27 cellular contexts compared by ENCODE assay signal in genomic region chr12:26401874-26402273, GRCh38.
"Had no signal": no experiment of that assay in that cellular context is flagged by ENCODE, and none has a peak within 500 bp of the region (broad histone marks: within the 10 kb centered on the region; RNA-seq: fewer than 3 reads in every experiment).

No MANE protein-coding gene starts in this region.

- H3K9me3 ChIP-seq: colonic mucosa, esophagus muscularis mucosa, gastroesophageal sphincter, heart right ventricle, prostate gland, right atrium auricular region, suprapubic skin, transverse colon, vagina had no signal

- H3K4me1 ChIP-seq: colonic mucosa, heart right ventricle, neural progenitor cell, prostate gland, right atrium auricular region, transverse colon, vagina had no signal

- H3K79me2 ChIP-seq: parathyroid adenoma had no signal

- H3K27me3 ChIP-seq: colonic mucosa, esophagus muscularis mucosa, gastroesophageal sphincter, heart right ventricle, neural progenitor cell, right atrium auricular region, suprapubic skin, transverse colon, vagina had no signal

- H3K27ac Mint-ChIP-seq: dendritic cell treated with granulocyte-macrophage colony-stimulating factor and Interleukin-4, amounts not matched to agents 40 ng/mL and 50 ng/mL, for 4 days; immature natural killer cell; naive thymus-derived CD4-positive, alpha-beta T cell; nephron; neural progenitor cell; stimulated activated naive CD8-positive, alpha-beta T cell treated with anti-CD3 and anti-CD28 coated beads, Interleukin-15, amount 100 ng/mL, for 72 hours had no signal

- H2AFZ ChIP-seq: neural progenitor cell, parathyroid adenoma had no signal

- H3K9me3 Mint-ChIP-seq: dendritic cell treated with granulocyte-macrophage colony-stimulating factor and Interleukin-4, amounts not matched to agents 40 ng/mL and 50 ng/mL, for 4 days; immature natural killer cell; naive thymus-derived CD4-positive, alpha-beta T cell; nephron; neural progenitor cell; stimulated activated naive CD8-positive, alpha-beta T cell treated with anti-CD3 and anti-CD28 coated beads, Interleukin-15, amount 100 ng/mL, for 72 hours had no signal

- H3K4me2 ChIP-seq: neural progenitor cell, smooth muscle cell had no signal

- FAIRE-seq: endothelial cell of umbilical vein had no signal

- H3K4me3 Mint-ChIP-seq: dendritic cell treated with granulocyte-macrophage colony-stimulating factor and Interleukin-4, amounts not matched to agents 40 ng/mL and 50 ng/mL, for 4 days; immature natural killer cell; naive thymus-derived CD4-positive, alpha-beta T cell; nephron; neural progenitor cell; stimulated activated naive CD8-positive, alpha-beta T cell treated with anti-CD3 and anti-CD28 coated beads, Interleukin-15, amount 100 ng/mL, for 72 hours had no signal

- H3K9ac ChIP-seq: neural progenitor cell, parathyroid adenoma had no signal

- H3K36me3 ChIP-seq: colonic mucosa, neural progenitor cell, prostate gland, transverse colon had no signal

- H3K4me3 ChIP-seq: colonic mucosa, esophagus muscularis mucosa, gastroesophageal sphincter, heart right ventricle, neural progenitor cell, prostate gland, right atrium auricular region, smooth muscle cell, suprapubic skin, transverse colon, vagina had no signal

- DNase-seq: effector memory CD4-positive, alpha-beta T cell; glutamatergic neuron; heart right ventricle; immature natural killer cell; midbrain; naive thymus-derived CD4-positive, alpha-beta T cell; stimulated activated CD4-positive, alpha-beta T cell treated with anti-CD3 and anti-CD28 coated beads, Interleukin-12 subunit alpha, Interleukin-12 subunit beta, amount 100 ng/mL, for 4 hours; stimulated activated CD4-positive, alpha-beta T cell treated with anti-CD3 and anti-CD28 coated beads, Interleukin-1b, Interleukin-23, amount 100 ng/mL, for 48 hours; stimulated activated CD4-positive, alpha-beta T cell treated with anti-CD3 and anti-CD28 coated beads, Interleukin-4, amount 100 ng/mL, for 1 hour; stimulated activated CD8-positive, alpha-beta memory T cell treated with anti-CD3 and anti-CD28 coated beads, Interleukin-4, amount 100 ng/mL, for 48 hours; stimulated activated naive CD4-positive, alpha-beta T cell; stimulated activated naive CD8-positive, alpha-beta T cell treated with anti-CD3 and anti-CD28 coated beads, Interleukin-15, amount 100 ng/mL, for 72 hours had no signal

- H3K36me3 Mint-ChIP-seq: neural progenitor cell had no signal

- H3K27ac ChIP-seq: colonic mucosa, esophagus muscularis mucosa, foreskin keratinocyte, gastroesophageal sphincter, heart right ventricle, neural progenitor cell, prostate gland, right atrium auricular region, suprapubic skin, transverse colon, vagina had no signal

- H3K27me3 Mint-ChIP-seq: dendritic cell treated with granulocyte-macrophage colony-stimulating factor and Interleukin-4, amounts not matched to agents 40 ng/mL and 50 ng/mL, for 4 days; naive thymus-derived CD4-positive, alpha-beta T cell; stimulated activated naive CD8-positive, alpha-beta T cell treated with anti-CD3 and anti-CD28 coated beads, Interleukin-15, amount 100 ng/mL, for 72 hours had no signal

- H3K4me1 Mint-ChIP-seq: immature natural killer cell; naive thymus-derived CD4-positive, alpha-beta T cell; neural progenitor cell; stimulated activated naive CD8-positive, alpha-beta T cell treated with anti-CD3 and anti-CD28 coated beads, Interleukin-15, amount 100 ng/mL, for 72 hours had no signal
